Comparison of ENCODE assay signal across 10 cellular contexts in the genomic region with DNA sequence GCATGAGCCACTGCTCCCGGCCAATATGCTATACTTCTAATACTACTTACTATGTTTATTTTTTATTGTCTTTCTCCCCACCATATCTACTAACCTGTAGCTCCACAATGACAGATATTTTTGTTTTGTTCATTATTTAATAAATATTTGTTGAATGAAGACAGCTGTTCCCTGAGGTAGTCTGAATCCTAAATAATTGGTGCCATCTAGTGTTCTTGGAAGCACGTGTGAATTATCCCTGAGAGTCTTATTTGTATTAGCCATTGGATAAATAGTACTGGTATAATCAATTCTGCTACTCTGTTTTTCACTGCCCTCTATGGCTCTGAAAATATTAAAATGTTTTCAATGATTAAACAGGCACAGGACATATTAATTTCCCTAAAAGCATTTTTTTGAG. TPM values are rescaled to one million over a fixed set of nuclear protein-coding genes. Genes with fewer than 3 reads are reported as not detected.
A peak's percentile ranks its signal among the peaks of the same experiment; 100 is the strongest.
DNase-seq lines count a peak whose midpoint lies in the region; ATAC-seq, FAIRE-seq and TF ChIP-seq lines count a peak whose summit lies in the region.
"Had no signal": no experiment of that assay in that cellular context is flagged by ENCODE, and none has a peak within 500 bp of the region (broad histone marks: within the 10 kb centered on the region; RNA-seq: fewer than 3 reads in every experiment).

No MANE protein-coding gene starts in this region.

- POLR2A ChIA-PET in K562 (lab: Yijun Ruan, JAX), result no interaction called here

- H4K20me1 ChIP-seq in K562 (replicated peaks; ENCODE audit: control insufficient read depth, insufficient read depth, low read length), result no peaks in the 10 kb centered on the region

- H3K4me1 ChIP-seq in K562 (replicated peaks in 1 of 2; ENCODE audit: control insufficient read depth in 2 of 2, insufficient read depth in 2 of 2, low read length in 2 of 2), result peaks cover 3 to 5% of the 10 kb centered on the region in 2 experiments; a peak in 3 of 5 replicates

- TF ChIP-seq POLR2A in K562 (conservative IDR thresholded peaks at IDR 0.05), result no peak

- TF ChIP-seq RAD21 in K562 (CRISPR knock-in tag; conservative IDR thresholded peaks at IDR 0.05 in 1 of 2, IDR thresholded peaks at IDR 0.05 in 1 of 2), result peak; percentile 40 to 52

- CTCF ChIA-PET in K562 (lab: Yijun Ruan, JAX; ENCODE audit: low intra/inter-chr PET ratio), result interaction anchor here (0.8 to 1.6 kb wide), 2 partner anchors 42 to 122 kb away, joined by 3 to 4 read pairs; no protein-coding TSS in a partner anchor

- intact Hi-C loops in K562 (cut with micrococcal nuclease), result loop anchor here (1.0 kb wide), 1 partner anchor 122 kb away; no protein-coding TSS in a partner anchor

- TF ChIP-seq CTCF in AG10803 (conservative IDR thresholded peaks at IDR 0.05; ENCODE audit: low read length) (peak; percentile 53), HFF-Myc (IDR thresholded peaks at IDR 0.05; ENCODE audit: low read depth, low read length, missing control alignments) (peak; percentile 22), K562 (IDR thresholded peaks at IDR 0.05 in 2 of 3, conservative IDR thresholded peaks at IDR 0.05 in 1 of 3; ENCODE audit: insufficient read depth in 2 of 3, low read depth in 1 of 3, low read length in 3 of 3) (peak in 1 of 3 experiments; percentile 55; a peak in 3 of 6 replicates)

- H3K9ac ChIP-seq in K562 (ENCODE audit: insufficient read depth in 1 of 2, low read depth in 2 of 2, low read length in 2 of 2), result no peak overlapping the region

- no peaks in the 10 kb centered on the region for H3K9me1 ChIP-seq in K562 (ENCODE audit: control insufficient read depth, insufficient read depth, low read length)

- H2AFZ ChIP-seq in K562 (ENCODE audit: low read depth, low read length), result no peak overlapping the region

- H3K36me3 ChIP-seq in K562 (ENCODE audit: control insufficient read depth, insufficient read depth, low read length), result no peaks in the 10 kb centered on the region

- H3K4me3 ChIP-seq in AG10803 (ENCODE audit: low read length), result no peak overlapping the region
- H3K4me3 ChIP-seq in HFF-Myc (replicated peaks; ENCODE audit: low read depth, low read length), result no peak overlapping the region
- H3K4me3 ChIP-seq in K562, result no peak overlapping the region

- BruUV-seq in K562 (replicated peaks; lab: Mats Ljungman, UMichigan), result no TSS peak

- TF ChIP-seq EP300 in K562 (IDR thresholded peaks at IDR 0.05; ENCODE audit: low read length), result no peak

- 13% methylated on average over 2 of the region's 2 CpGs for WGBS in K562 (ENCODE audit: insufficient coverage, low coverage, missing lambda C conversion rate)

- no peak for ATAC-seq in K562
- peak; percentile 67 for ATAC-seq in left lobe of liver
- no peak for ATAC-seq in GM21360 (IDR thresholded peaks at IDR 0.05; ENCODE audit: unreplicated experiment)
- no peak for ATAC-seq in GM18870 (IDR thresholded peaks at IDR 0.05; ENCODE audit: unreplicated experiment)
- no peak for ATAC-seq in HG03521 (IDR thresholded peaks at IDR 0.05; ENCODE audit: unreplicated experiment)

- DNase-seq in AG10803 (ENCODE audit: low read depth), result peak; percentile 49
- DNase-seq in HFF-Myc (ENCODE audit: extremely low read depth, low read depth), result no peak
- peak in 1 of 4 experiments; percentile 13 for DNase-seq in K562 (ENCODE audit: extremely low read depth in 1 of 4, low spot score in 3 of 4)
- no peak for DNase-seq in left lobe of liver (ENCODE audit: low spot score)
- DNase-seq in NCI-H2029 (lab: John Stamatoyannopoulos, UW), result no peak
- DNase-seq: activated naive CD4-positive, alpha-beta T cell had no signal

- H3K9me3 ChIP-seq in K562 (replicated peaks; ENCODE audit: control insufficient read depth, insufficient read depth, low read depth, low read length), result no peaks in the 10 kb centered on the region

- no peak for FAIRE-seq in K562 (lab: Jason Lieb, UNC)

- H3K79me2 ChIP-seq in K562 (ENCODE audit: control insufficient read depth, insufficient read depth, low read length), result no peaks in the 10 kb centered on the region

- no peak overlapping the region for H3K4me2 ChIP-seq in K562 (ENCODE audit: insufficient read depth, low read length)

- no peak overlapping the region for H3K27ac ChIP-seq in K562 (ENCODE audit: extremely low read depth, low read depth, low read length)

- in situ Hi-C loops in K562 (cut with MboI), result no loop called here

- H3K27me3 ChIP-seq in K562 (ENCODE audit: control insufficient read depth in 2 of 2, insufficient read depth in 2 of 2, low read length in 2 of 2), result no peaks in the 10 kb centered on the region

TF ChIP-seq in K562, 482 proteins besides CTCF, POLR2A, EP300 and RAD21:
- TF ChIP-seq TBP (optimal IDR thresholded peaks at IDR 0.05; ENCODE audit: low read depth, low read length) (no peak), ZNF282 (CRISPR knock-in tag; IDR thresholded peaks at IDR 0.05) (no peak), STAT5A (IDR thresholded peaks at IDR 0.05; ENCODE audit: borderline replicate concordance, low read length) (no peak), PTRF (tag; IDR thresholded peaks at IDR 0.05) (no peak), SMARCB1 (IDR thresholded peaks at IDR 0.05; ENCODE audit: insufficient read length, low read depth) (no peak), ZNF41 (CRISPR knock-in tag; conservative IDR thresholded peaks at IDR 0.05) (no peak), ZNF134 (CRISPR knock-in tag; conservative IDR thresholded peaks at IDR 0.05) (no peak)

RNA-seq across cellular contexts. Expression of gene APPL1, which starts 5.6 kb away (rescaled TPM):
- total RNA-seq in K562 (2011; cell fraction: chromatin; rRNA removed; ENCODE audit: low replicate concordance), result 8.2 and 14.3 TPM in 2 replicates
- total RNA-seq in K562 (2011; cell fraction: nucleolus; rRNA removed), result 3.8 and 3.9 TPM in 2 replicates
- 5.7 and 9.1 TPM in 2 replicates for total RNA-seq in K562 (2011; cell fraction: nucleoplasm; rRNA removed)
- total RNA-seq in K562 (2014; rRNA removed) (6.8 and 7.1 TPM in 2 replicates), K562 (2014; rRNA removed; fragmentation: Illumina TruSeq; extraction: Trizol) (9.0 and 9.9 TPM in 2 replicates), K562 (2015; rRNA removed; fragmentation: Illumina TruSeq; extraction: Trizol) (10.5 and 12.3 TPM in 2 replicates), K562 (2021) (6.9 and 8.0 TPM in 2 replicates), left lobe of liver (12.2 TPM)
- polyA plus RNA-seq in K562 (2011; rRNA removed) (4.6 and 8.9 TPM in 2 replicates), K562 (2014; fragmentation: Illumina TruSeq; extraction: Trizol) (6.9 and 7.5 TPM in 2 replicates), K562 (2014; fragmentation: Nextera tagmentation; extraction: Ambion mirVana) (1 to 10 TPM; 2.8 to 3.5 TPM), K562 (2014; rRNA removed) (3.6 and 4.1 TPM in 2 replicates)
- 1.5 and 3.5 TPM in 2 replicates for polyA plus RNA-seq in K562 (2011; cell fraction: cytosol; rRNA removed)
- polyA plus RNA-seq in K562 (2011; cell fraction: nucleus; rRNA removed), result 3.4 and 6.7 TPM in 2 replicates
- 6.2 and 7.8 TPM in 2 replicates for polyA plus RNA-seq in K562 (2012)
- 8.7 and 11.9 TPM in 2 replicates for polyA minus RNA-seq in K562 (2011; rRNA and poly(A)+ RNA removed)
- polyA minus RNA-seq in K562 (2011; cell fraction: cytosol; rRNA and poly(A)+ RNA removed), result 5.1 and 7.0 TPM in 2 replicates
- 4.1 and 6.9 TPM in 2 replicates for polyA minus RNA-seq in K562 (2011; cell fraction: nucleus; rRNA and poly(A)+ RNA removed)

RNA-seq across cellular contexts. Expression of gene HESX1, which starts 22.1 kb away (rescaled TPM):
- 0.62 TPM in 1 of 2 replicates, not detected in the other for total RNA-seq in K562 (2011; cell fraction: chromatin; rRNA removed; ENCODE audit: low replicate concordance)
- total RNA-seq in K562 (2011; cell fraction: nucleolus; rRNA removed), result not detected in 2 replicates
- total RNA-seq in K562 (2011; cell fraction: nucleoplasm; rRNA removed), result not detected in 2 replicates
- total RNA-seq in K562 (2014; rRNA removed) (0.45 and 0.69 TPM in 2 replicates), K562 (2014; rRNA removed; fragmentation: Illumina TruSeq; extraction: Trizol) (0.62 TPM in 1 of 2 replicates, not detected in the other), K562 (2015; rRNA removed; fragmentation: Illumina TruSeq; extraction: Trizol) (0.76 and 0.87 TPM in 2 replicates), K562 (2021) (0.16 and 0.34 TPM in 2 replicates), left lobe of liver (0.75 TPM)
- polyA plus RNA-seq in K562 (2011; rRNA removed) (0.59 and 0.70 TPM in 2 replicates), K562 (2014; fragmentation: Illumina TruSeq; extraction: Trizol) (0.75 and 0.89 TPM in 2 replicates), K562 (2014; fragmentation: Nextera tagmentation; extraction: Ambion mirVana) (1 to 10 TPM in 1 of 2 experiments, under 1 TPM in 1; 0.88 to 1.1 TPM), K562 (2014; rRNA removed) (0.90 and 1.2 TPM in 2 replicates)
- polyA plus RNA-seq in K562 (2011; cell fraction: cytosol; rRNA removed), result 0.24 and 0.40 TPM in 2 replicates
- 1.0 and 1.4 TPM in 2 replicates for polyA plus RNA-seq in K562 (2011; cell fraction: nucleus; rRNA removed)
- polyA plus RNA-seq in K562 (2012), result 0.49 and 1.4 TPM in 2 replicates
- not detected in 2 replicates for polyA minus RNA-seq in K562 (2011; rRNA and poly(A)+ RNA removed)
- not detected in 2 replicates for polyA minus RNA-seq in K562 (2011; cell fraction: cytosol; rRNA and poly(A)+ RNA removed)
- not detected in 2 replicates for polyA minus RNA-seq in K562 (2011; cell fraction: nucleus; rRNA and poly(A)+ RNA removed)

RNA-seq across cellular contexts. Expression of gene IL17RD, which starts 56.7 kb away (rescaled TPM):
- total RNA-seq in K562 (2011; cell fraction: chromatin; rRNA removed; ENCODE audit: low replicate concordance), result not detected in 2 replicates
- not detected in 2 replicates for total RNA-seq in K562 (2011; cell fraction: nucleolus; rRNA removed)
- total RNA-seq in K562 (2011; cell fraction: nucleoplasm; rRNA removed), result 0.07 TPM in 1 of 2 replicates, not detected in the other
- total RNA-seq in K562 (2014; rRNA removed) (0.09 TPM in 1 of 2 replicates, not detected in the other), K562 (2014; rRNA removed; fragmentation: Illumina TruSeq; extraction: Trizol) (0.07 TPM in 1 of 2 replicates, not detected in the other), K562 (2015; rRNA removed; fragmentation: Illumina TruSeq; extraction: Trizol) (0.04 TPM in 1 of 2 replicates, not detected in the other), K562 (2021) (0.04 and 0.25 TPM in 2 replicates), left lobe of liver (0.13 TPM)
- polyA plus RNA-seq in K562 (2011; rRNA removed) (0.04 TPM in 1 of 2 replicates, not detected in the other), K562 (2014; fragmentation: Illumina TruSeq; extraction: Trizol) (not detected in 2 replicates), K562 (2014; fragmentation: Nextera tagmentation; extraction: Ambion mirVana) (under 1 TPM in 1 of 2 experiments, not detected in 1; under 0.01 TPM), K562 (2014; rRNA removed) (not detected in 2 replicates)
- not detected in 2 replicates for polyA plus RNA-seq in K562 (2011; cell fraction: cytosol; rRNA removed)
- 0.01 TPM in 1 of 2 replicates, not detected in the other for polyA plus RNA-seq in K562 (2011; cell fraction: nucleus; rRNA removed)
- 0.01 TPM in 2 replicates for polyA plus RNA-seq in K562 (2012)
- 0.11 TPM in 1 of 2 replicates, not detected in the other for polyA minus RNA-seq in K562 (2011; rRNA and poly(A)+ RNA removed)
- polyA minus RNA-seq in K562 (2011; cell fraction: cytosol; rRNA and poly(A)+ RNA removed), result not detected in 2 replicates
- polyA minus RNA-seq in K562 (2011; cell fraction: nucleus; rRNA and poly(A)+ RNA removed), result 0.27 TPM in 1 of 2 replicates, not detected in the other
- total RNA-seq: T-helper 1 cell treated with Interleukin-12 subunit alpha and Interleukin-12 subunit beta and Interleukin-4 antibody, amounts not matched to agents 30 ng/mL and 1 ng/mL, for 36 hours had no signal
